In the genomic region with DNA sequence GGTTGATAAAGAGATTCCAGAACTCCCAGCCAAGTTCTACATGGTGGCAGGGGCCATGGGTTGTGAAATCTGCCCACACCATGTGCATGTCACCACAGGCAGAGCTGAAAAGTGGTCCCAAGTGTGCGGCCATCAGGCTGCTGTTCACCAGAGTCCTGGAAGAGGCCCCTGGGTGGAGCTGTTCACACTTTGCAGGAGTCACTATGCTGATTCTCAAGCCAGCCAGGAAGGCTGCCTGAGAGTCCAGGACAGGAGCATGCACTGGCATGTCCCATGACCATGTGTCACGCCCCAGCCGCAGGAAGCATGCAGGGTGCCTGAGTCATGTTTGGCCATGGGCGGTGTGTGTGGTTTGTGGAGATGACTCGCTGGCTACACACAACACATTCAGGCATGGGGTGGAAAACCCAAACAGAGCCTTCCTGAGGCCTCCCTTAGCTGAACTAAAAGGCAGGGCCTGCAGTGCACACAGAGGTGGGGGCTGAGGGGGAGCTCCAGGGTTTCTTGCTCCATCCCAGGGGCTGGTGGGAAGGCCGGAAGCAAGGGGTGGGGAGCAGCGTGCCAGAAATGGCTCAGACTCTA, we compare ENCODE assay signal across 8 cellular contexts. TPM values are rescaled to one million over a fixed set of nuclear protein-coding genes. Genes with fewer than 3 reads are reported as not detected.
DNase-seq lines count a peak whose midpoint lies in the region; ATAC-seq and TF ChIP-seq lines count a peak whose summit lies in the region.

No MANE protein-coding gene starts in this region.

- peak overlapping the region; percentile 84 for H2BK15ac ChIP-seq in IMR-90 (ENCODE audit: low read depth, low read length)

- H3K9me1 ChIP-seq in IMR-90 (ENCODE audit: insufficient read depth, low read length): peaks cover 32% of the 10 kb centered on the region

- H3K18ac ChIP-seq in IMR-90 (ENCODE audit: low read depth, low read length): peak overlapping the region; percentile 47

- peak overlapping the region; percentile 90 for H4K91ac ChIP-seq in IMR-90 (ENCODE audit: insufficient read depth, low read depth, low read length)

- H2BK20ac ChIP-seq in IMR-90 (ENCODE audit: low read depth, low read length): peak overlapping the region; percentile 96

- H4K8ac ChIP-seq in IMR-90 (ENCODE audit: low read depth in 2 of 2, low read length in 2 of 2): peak overlapping the region; percentile 25 to 87; a peak in 3 of 4 replicates

- H3K27ac ChIP-seq in IMR-90 (ENCODE audit: insufficient read depth, low read length): peak overlapping the region; percentile 74

- peaks cover 22% of the 10 kb centered on the region for H3K4me1 ChIP-seq in IMR-90 (ENCODE audit: control insufficient read depth, insufficient read depth, low read length)

- H4K20me1 ChIP-seq in IMR-90 (ENCODE audit: insufficient read depth, low read length): 0 out of 2 replicates have a peak, but pooled peaks cover under 1% of the 10 kb centered on the region

- DNase-seq in AG09319 (ENCODE audit: extremely low read depth, low read depth): peak; percentile 95
- peak; percentile 100 for DNase-seq in IMR-90
- peak; percentile 96 to 99 for DNase-seq in cardiac fibroblast (ENCODE audit: low read depth in 2 of 2)
- peak; percentile 70 for DNase-seq in medulla oblongata (ENCODE audit: extremely low spot score)
- DNase-seq in stimulated activated CD8-positive, alpha-beta memory T cell treated with anti-CD3 and anti-CD28 coated beads, Interleukin-2, amount 100 ng/mL, for 1 hour (ENCODE audit: low read depth in 2 of 2): peak; percentile 50 to 62
- no peak for DNase-seq in RPMI8226

- H3K4ac ChIP-seq in IMR-90 (ENCODE audit: low read depth, low read length): peak overlapping the region; percentile 98

- H3K14ac ChIP-seq in IMR-90 (replicated peaks; ENCODE audit: low read depth, low read length): peak overlapping the region; percentile 91

- no TSS peak for BruUV-seq in IMR-90 (replicated peaks; lab: Mats Ljungman, UMichigan)

- H3K9ac ChIP-seq in IMR-90 (ENCODE audit: low read depth, low read length): peak overlapping the region; percentile 7; the same call in 1 of the 2 replicates

- TF ChIP-seq POLR2A in IMR-90 (IDR thresholded peaks at IDR 0.05; ENCODE audit: low read depth, low read length): no peak

- peak overlapping the region; percentile 99 for H2BK120ac ChIP-seq in IMR-90 (ENCODE audit: low read depth, low read length)

- in situ Hi-C loops in IMR-90 (cut with MboI; ENCODE audit: low sequenced_read_pairs): no loop called here

- no peak overlapping the region for H3K4me2 ChIP-seq in IMR-90 (ENCODE audit: low read depth, low read length)

- no peaks in the 10 kb centered on the region for H3K27me3 ChIP-seq in IMR-90 (ENCODE audit: control insufficient read depth, insufficient read depth, low read length)

- dilution Hi-C loops in IMR-90 (cut with HindIII; ENCODE audit: low sequenced_read_pairs, unreplicated experiment): no loop called here

- TF ChIP-seq RAD21 in IMR-90 (IDR thresholded peaks at IDR 0.05; ENCODE audit: low read length): peak; percentile 55

- CTCF ChIA-PET in IMR-90 (lab: Yijun Ruan, JAX): interaction anchor here (0.7 to 1.7 kb wide), 3 partner anchors 75 to 174 kb away, joined by 3 to 5 read pairs (median 3); no protein-coding TSS in a partner anchor

- H3K23ac ChIP-seq in IMR-90 (ENCODE audit: low read depth, low read length): peak overlapping the region; percentile 92

- H3K4me3 ChIP-seq in IMR-90 (ENCODE audit: insufficient read depth, low read depth, low read length) (no peak overlapping the region), cardiac fibroblast (replicated peaks in 1 of 2; ENCODE audit: low read depth in 2 of 2, low read length in 2 of 2) (no peak overlapping the region)

- H2AK5ac ChIP-seq in IMR-90 (ENCODE audit: low read depth, low read length): peak overlapping the region; percentile 88

- H3K36me3 ChIP-seq in IMR-90 (ENCODE audit: control insufficient read depth, insufficient read depth, low read length): no peaks in the 10 kb centered on the region

- peak overlapping the region; percentile 97 for H2AK9ac ChIP-seq in IMR-90 (replicated peaks; ENCODE audit: low read depth, low read length, poor library complexity)

- intact Hi-C loops in IMR-90 (cut with micrococcal nuclease): loop anchor here (1.0 kb wide), 1 partner anchor 86 kb away; no protein-coding TSS in a partner anchor

- peak; percentile 47 for TF ChIP-seq CTCF in AG09319 (IDR thresholded peaks at IDR 0.05; ENCODE audit: low read depth, low read length)
- TF ChIP-seq CTCF in IMR-90 (conservative IDR thresholded peaks at IDR 0.05; ENCODE audit: low read depth, low read length): peak; percentile 49
- TF ChIP-seq CTCF in cardiac fibroblast (IDR thresholded peaks at IDR 0.05; ENCODE audit: low read depth, low read length): peak; percentile 54

- 25% methylated on average over 3 of the region's 7 CpGs; no CpG with 5 or more reads in 1 of the 2 experiments for WGBS in IMR-90 (ENCODE audit: extremely low coverage in 2 of 2, insufficient read length in 1 of 2), 2 experiments

- H3K79me1 ChIP-seq in IMR-90 (ENCODE audit: low read depth in 1 of 2, low read length in 2 of 2): peaks cover 0 to 21% of the 10 kb centered on the region in 2 experiments; a peak in 2 of 4 replicates

- peak overlapping the region; percentile 80 for H2AFZ ChIP-seq in IMR-90 (replicated peaks; ENCODE audit: low read length, poor library complexity)

- no peaks in the 10 kb centered on the region for H3K9me3 ChIP-seq in IMR-90 (ENCODE audit: control insufficient read depth, insufficient read depth, low read length)

- H3K56ac ChIP-seq in IMR-90 (ENCODE audit: extremely low read depth, insufficient read depth, low read length): peak overlapping the region; percentile 50; the same call in 1 of the 2 replicates

- peak overlapping the region; percentile 33 for H4K5ac ChIP-seq in IMR-90 (ENCODE audit: low read depth, low read length)

- ATAC-seq in GM19397 (IDR thresholded peaks at IDR 0.05; ENCODE audit: unreplicated experiment) (peak; percentile 56), IMR-90 (ENCODE audit: low read depth) (peak; percentile 92)
- ATAC-seq in activated CD4-positive, CD25-positive, alpha-beta regulatory T cell treated with anti-CD3 and anti-CD28 coated beads, Interleukin-2, amount 50 U/mL, for 24 hours: peak; percentile 94 to 97

- peak overlapping the region; percentile 96 for H2BK5ac ChIP-seq in IMR-90 (ENCODE audit: low read depth, low read length, poor library complexity, severe bottlenecking)

- POLR2A ChIA-PET in IMR-90 (lab: Charles Lee; ENCODE audit: unreplicated experiment): no interaction called here

TF ChIP-seq in IMR-90, 13 proteins besides CTCF, POLR2A, EP300 and RAD21 (continues in another document):
- TF ChIP-seq, protein P1, sequence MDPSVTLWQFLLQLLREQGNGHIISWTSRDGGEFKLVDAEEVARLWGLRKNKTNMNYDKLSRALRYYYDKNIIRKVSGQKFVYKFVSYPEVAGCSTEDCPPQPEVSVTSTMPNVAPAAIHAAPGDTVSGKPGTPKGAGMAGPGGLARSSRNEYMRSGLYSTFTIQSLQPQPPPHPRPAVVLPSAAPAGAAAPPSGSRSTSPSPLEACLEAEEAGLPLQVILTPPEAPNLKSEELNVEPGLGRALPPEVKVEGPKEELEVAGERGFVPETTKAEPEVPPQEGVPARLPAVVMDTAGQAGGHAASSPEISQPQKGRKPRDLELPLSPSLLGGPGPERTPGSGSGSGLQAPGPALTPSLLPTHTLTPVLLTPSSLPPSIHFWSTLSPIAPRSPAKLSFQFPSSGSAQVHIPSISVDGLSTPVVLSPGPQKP (IDR thresholded peaks at IDR 0.05; ENCODE audit: borderline replicate concordance, low read depth, low read length): no peak
- TF ChIP-seq, protein P2, sequence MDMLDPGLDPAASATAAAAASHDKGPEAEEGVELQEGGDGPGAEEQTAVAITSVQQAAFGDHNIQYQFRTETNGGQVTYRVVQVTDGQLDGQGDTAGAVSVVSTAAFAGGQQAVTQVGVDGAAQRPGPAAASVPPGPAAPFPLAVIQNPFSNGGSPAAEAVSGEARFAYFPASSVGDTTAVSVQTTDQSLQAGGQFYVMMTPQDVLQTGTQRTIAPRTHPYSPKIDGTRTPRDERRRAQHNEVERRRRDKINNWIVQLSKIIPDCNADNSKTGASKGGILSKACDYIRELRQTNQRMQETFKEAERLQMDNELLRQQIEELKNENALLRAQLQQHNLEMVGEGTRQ (IDR thresholded peaks at IDR 0.05; ENCODE audit: low read depth, low read length): peak; percentile 71
- TF ChIP-seq RCOR1 (IDR thresholded peaks at IDR 0.05; ENCODE audit: insufficient replicate concordance, low read length) (peak; percentile 71), BHLHE40 (IDR thresholded peaks at IDR 0.05; ENCODE audit: low read depth, low read length) (peak; percentile 92), MAZ (IDR thresholded peaks at IDR 0.05; ENCODE audit: borderline replicate concordance, low read depth, low read length) (peak; percentile 92), SMC3 (IDR thresholded peaks at IDR 0.05; ENCODE audit: low read depth, low read length) (peak; percentile 46), MXI1 (IDR thresholded peaks at IDR 0.05; ENCODE audit: borderline replicate concordance, low read depth, low read length) (peak; percentile 99), RFX5 (IDR thresholded peaks at IDR 0.05; ENCODE audit: low read depth, low read length) (no peak), MAFK (IDR thresholded peaks at IDR 0.05; ENCODE audit: low read depth, low read length) (peak; percentile 24; the same call in 1 of the 2 replicates), NFE2L2 (IDR thresholded peaks at IDR 0.05; ENCODE audit: low read depth, low read length) (peak; percentile 75), CEBPB (IDR thresholded peaks at IDR 0.05; ENCODE audit: low read depth, low read length) (peak; percentile 54; the same call in 1 of the 2 replicates), FOS (IDR thresholded peaks at IDR 0.05; ENCODE audit: low read depth, low read length) (peak; percentile 97)

RNA-seq across cellular contexts. Expression of a gene that starts 19.5 kb away (rescaled TPM):
- 5.6 and 7.2 TPM in 2 replicates for total RNA-seq in IMR-90 (2012; rRNA removed)
- polyA plus RNA-seq in IMR-90 (2012; rRNA removed): 7.8 and 8.3 TPM in 2 replicates
- 6.6 and 7.8 TPM in 2 replicates for polyA plus RNA-seq in IMR-90 (2012; cell fraction: cytosol; rRNA removed)
- polyA plus RNA-seq in IMR-90 (2012; cell fraction: nucleus; rRNA removed; ENCODE audit: low replicate concordance): 14.2 and 28.2 TPM in 2 replicates

RNA-seq across cellular contexts. Expression of a gene that starts 28.3 kb away (rescaled TPM):
- total RNA-seq in IMR-90 (2012; rRNA removed): 4.3 and 4.7 TPM in 2 replicates
- polyA plus RNA-seq in IMR-90 (2012; rRNA removed): 18.2 and 19.0 TPM in 2 replicates
- 7.7 and 16.7 TPM in 2 replicates for polyA plus RNA-seq in IMR-90 (2012; cell fraction: cytosol; rRNA removed)
- polyA plus RNA-seq in IMR-90 (2012; cell fraction: nucleus; rRNA removed; ENCODE audit: low replicate concordance): 31.5 and 87.3 TPM in 2 replicates

RNA-seq across cellular contexts. Expression of a gene that starts 33.7 kb away (rescaled TPM):
- total RNA-seq in IMR-90 (2012; rRNA removed): 161 and 205 TPM in 2 replicates
- polyA plus RNA-seq in IMR-90 (2012; rRNA removed): 254 and 258 TPM in 2 replicates
- polyA plus RNA-seq in IMR-90 (2012; cell fraction: cytosol; rRNA removed): 195 and 234 TPM in 2 replicates
- polyA plus RNA-seq in IMR-90 (2012; cell fraction: nucleus; rRNA removed; ENCODE audit: low replicate concordance): 276 and 281 TPM in 2 replicates

RNA-seq across cellular contexts. Expression of a gene that starts 50.9 kb away (rescaled TPM):
- 8.6 and 13.9 TPM in 2 replicates for total RNA-seq in IMR-90 (2012; rRNA removed)
- 25.7 and 29.9 TPM in 2 replicates for polyA plus RNA-seq in IMR-90 (2012; rRNA removed)
- polyA plus RNA-seq in IMR-90 (2012; cell fraction: cytosol; rRNA removed): 30.2 and 32.2 TPM in 2 replicates
- 46.1 and 46.4 TPM in 2 replicates for polyA plus RNA-seq in IMR-90 (2012; cell fraction: nucleus; rRNA removed; ENCODE audit: low replicate concordance)
